ENCODE assay signal across 5 cellular contexts in the genomic region with DNA sequence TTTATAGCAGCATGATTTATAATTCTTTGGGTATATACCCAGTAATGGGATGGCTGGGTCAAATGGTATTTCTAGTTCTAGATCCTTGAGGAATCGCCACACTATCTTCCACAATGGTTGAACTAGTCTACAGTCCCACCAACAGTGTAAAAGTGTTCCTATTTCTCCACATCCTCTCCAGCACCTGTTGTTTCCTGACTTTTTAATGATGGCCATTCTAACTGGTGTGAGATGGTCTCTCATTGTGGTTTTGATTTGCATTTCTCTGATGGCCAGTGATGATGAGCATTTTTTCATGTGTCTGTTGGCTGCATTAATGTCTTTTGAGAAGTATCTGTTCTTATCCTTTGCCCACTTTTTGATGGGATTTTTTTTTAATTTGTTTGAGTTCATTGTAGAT. TPM values are rescaled to one million over a fixed set of nuclear protein-coding genes. Genes with fewer than 3 reads are reported as not detected.
"Had no signal": no experiment of that assay in that cellular context is flagged by ENCODE, and none has a peak within 500 bp of the region (broad histone marks: within the 10 kb centered on the region; RNA-seq: fewer than 3 reads in every experiment).

No MANE protein-coding gene starts in this region.

RNA-seq across cellular contexts. Expression of a gene that starts 20.0 kb away (rescaled TPM):
- total RNA-seq: GM23248, GM23338, H1, H7, H9 had no signal
